Comparison of ENCODE assay signal across 9 cellular contexts in the genomic region with DNA sequence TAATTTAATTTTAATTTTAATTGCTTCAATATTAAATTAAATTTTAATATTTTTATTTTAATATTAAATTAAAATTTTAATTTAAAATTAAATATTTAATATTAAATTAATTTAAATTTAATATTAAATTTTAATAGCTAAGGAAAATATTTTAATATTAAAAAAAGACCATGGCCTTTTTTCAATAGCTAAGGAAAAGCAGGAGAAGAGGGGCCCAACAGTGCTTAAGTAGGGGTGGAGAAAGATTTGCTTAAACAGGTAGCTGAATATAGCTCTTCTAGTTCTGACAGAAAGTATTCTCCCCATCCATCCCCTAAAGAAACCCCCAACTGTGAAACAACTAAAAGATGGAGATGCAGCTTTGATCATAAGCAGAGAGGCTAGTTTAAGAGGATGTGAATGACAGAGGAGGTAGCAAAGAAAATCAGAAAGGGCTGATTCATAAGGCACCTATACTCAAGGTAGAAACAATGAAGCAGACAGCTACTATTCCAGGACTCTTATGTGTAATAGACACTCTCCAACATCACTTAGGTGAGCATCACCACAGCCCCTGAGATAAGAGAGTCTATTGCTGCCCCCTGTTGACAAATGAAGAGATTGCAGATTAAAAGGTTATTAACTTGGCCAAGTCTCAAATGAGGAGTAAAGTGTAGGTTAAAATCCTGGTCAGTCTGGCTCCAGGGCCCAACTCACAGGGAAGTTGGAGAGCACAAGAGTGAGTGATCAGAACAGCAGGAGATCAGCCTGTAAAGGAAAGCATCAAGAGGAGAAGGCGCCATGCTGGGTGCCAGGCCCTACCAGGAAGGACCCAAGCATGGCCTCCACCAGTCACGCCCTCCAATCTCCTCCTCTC. TPM values are rescaled to one million over a fixed set of nuclear protein-coding genes. Genes with fewer than 3 reads are reported as not detected.
DNase-seq lines count a peak whose midpoint lies in the region; ATAC-seq and TF ChIP-seq lines count a peak whose summit lies in the region.
"Had no signal": no experiment of that assay in that cellular context is flagged by ENCODE, and none has a peak within 500 bp of the region (broad histone marks: within the 10 kb centered on the region; RNA-seq: fewer than 3 reads in every experiment).

No MANE protein-coding gene starts in this region.

- no peaks in the 10 kb centered on the region for H3K9me3 Mint-ChIP-seq in activated T-cell treated with anti-CD3 and anti-CD28 coated beads, Interleukin-2, amount 50 U/mL, for 72 hours

- intact Hi-C loops in Right ventricle myocardium superior (cut with DNase I) = loop anchor here (5.0 to 10.0 kb wide), 2 partner anchors 92 to 340 kb away; no protein-coding TSS in a partner anchor

- no peak overlapping the region for H3K4me3 Mint-ChIP-seq in activated T-cell treated with anti-CD3 and anti-CD28 coated beads, Interleukin-2, amount 50 U/mL, for 72 hours

- H3K27ac Mint-ChIP-seq in activated T-cell treated with anti-CD3 and anti-CD28 coated beads, Interleukin-2, amount 50 U/mL, for 72 hours = peak overlapping the region; percentile 39

- DNase-seq in SIG-M5 treated with dmso at 0.1 percent for 504 hours (lab: John Stamatoyannopoulos, UW; ENCODE audit: unreplicated experiment) (peak; percentile 69), SIG-M5 (lab: John Stamatoyannopoulos, UW) (no peak), NCI-H510A (lab: John Stamatoyannopoulos, UW) (peak; percentile 12), Right ventricle myocardium superior (no peak), retinal pigment epithelial cell (ENCODE audit: low read depth) (no peak)
- DNase-seq in activated T-cell treated with anti-CD3 and anti-CD28 coated beads, Interleukin-2, amount 50 U/mL, for 72 hours = peak in 1 of 2 donors; percentile 66

- H3K4me1 Mint-ChIP-seq in activated T-cell treated with anti-CD3 and anti-CD28 coated beads, Interleukin-2, amount 50 U/mL, for 72 hours (ENCODE audit: low read depth) = peaks cover 34% of the 10 kb centered on the region

- H3K27me3 Mint-ChIP-seq in activated T-cell treated with anti-CD3 and anti-CD28 coated beads, Interleukin-2, amount 50 U/mL, for 72 hours (ENCODE audit: low read depth) = no peaks in the 10 kb centered on the region

- H3K4me3 ChIP-seq in retinal pigment epithelial cell (ENCODE audit: low read length) = no peak overlapping the region
- H3K4me3 ChIP-seq: BLaER1 had no signal

- peak; percentile 65 for TF ChIP-seq CTCF in retinal pigment epithelial cell (conservative IDR thresholded peaks at IDR 0.05; ENCODE audit: low read depth, low read length)

- peak; percentile 73 for ATAC-seq in HG03135 (IDR thresholded peaks at IDR 0.05; ENCODE audit: unreplicated experiment)
- peak; percentile 98 for ATAC-seq in activated T-cell treated with anti-CD3 and anti-CD28 coated beads, Interleukin-2, amount 50 U/mL, for 72 hours (replicated peaks in 1 of 2)
- ATAC-seq in Right ventricle myocardium superior (ENCODE audit: poor library complexity) = peak; percentile 63
- no peak for ATAC-seq in HG03175 (IDR thresholded peaks at IDR 0.05; ENCODE audit: unreplicated experiment)

- peaks cover 4 to 9% of the 10 kb centered on the region in 2 donors for H3K36me3 Mint-ChIP-seq in activated T-cell treated with anti-CD3 and anti-CD28 coated beads, Interleukin-2, amount 50 U/mL, for 72 hours (ENCODE audit: insufficient read depth in 2 of 2)

RNA-seq across cellular contexts. Expression of a gene that starts 7.8 kb away (rescaled TPM):
- 100 to 1,000 TPM; 127 to 160 TPM for total RNA-seq in activated T-cell treated with anti-CD3 and anti-CD28 coated beads, Interleukin-2, amount 50 U/mL, for 72 hours
- 159 TPM for total RNA-seq in Right ventricle myocardium superior

RNA-seq across cellular contexts. Expression of a gene that starts 8.8 kb away (rescaled TPM):
- total RNA-seq in activated T-cell treated with anti-CD3 and anti-CD28 coated beads, Interleukin-2, amount 50 U/mL, for 72 hours = not detected
- total RNA-seq in Right ventricle myocardium superior = not detected

RNA-seq across cellular contexts. Expression of a gene that starts 18.2 kb away (rescaled TPM):
- total RNA-seq in activated T-cell treated with anti-CD3 and anti-CD28 coated beads, Interleukin-2, amount 50 U/mL, for 72 hours = 1 to 10 TPM; 1.4 to 2.0 TPM
- total RNA-seq in Right ventricle myocardium superior = 12.6 TPM

RNA-seq across cellular contexts. Expression of a gene that starts 31.2 kb away (rescaled TPM):
- total RNA-seq in activated T-cell treated with anti-CD3 and anti-CD28 coated beads, Interleukin-2, amount 50 U/mL, for 72 hours = 1 to 10 TPM; 5.3 to 5.5 TPM
- total RNA-seq in Right ventricle myocardium superior = 1.6 TPM

RNA-seq across cellular contexts. Expression of a gene that starts 39.3 kb away (rescaled TPM):
- 1 to 10 TPM; 2.0 to 2.9 TPM for total RNA-seq in activated T-cell treated with anti-CD3 and anti-CD28 coated beads, Interleukin-2, amount 50 U/mL, for 72 hours
- 0.56 TPM for total RNA-seq in Right ventricle myocardium superior

Comparison
In these comparisons a context has a peak if more than half of its experiments do, and no peak if none do; other contexts are left out.
1. DNase-seq: peak in SIG-M5 treated with dmso at 0.1 percent for 504 hours (single experiment) and NCI-H510A (single experiment); none in SIG-M5 (single experiment), Right ventricle myocardium superior (single experiment) and retinal pigment epithelial cell (single experiment).